15 cellular contexts compared by ENCODE assay signal in genomic region chr18:3722662-3723433, GRCh38.
DNase-seq lines count a peak whose midpoint lies in the region; ATAC-seq, FAIRE-seq and TF ChIP-seq lines count a peak whose summit lies in the region.
"Had no signal": no experiment of that assay in that cellular context is flagged by ENCODE, and none has a peak within 500 bp of the region (broad histone marks: within the 10 kb centered on the region; RNA-seq: fewer than 3 reads in every experiment).

No MANE protein-coding gene starts in this region.

- H3K9me3 Mint-ChIP-seq in Calu3 (ENCODE audit: low read depth, unreplicated experiment) (no peaks in the 10 kb centered on the region), nephron (no peaks in the 10 kb centered on the region)
- H3K9me3 Mint-ChIP-seq: activated CD4-positive, alpha-beta memory T cell treated with anti-CD3 and anti-CD28 coated beads for 36 hours had no signal

- no TSS peak for BruUV-seq in Calu3 (replicated peaks; lab: Mats Ljungman, UMichigan)

- H3K4me1 ChIP-seq in Karpas-422 (ENCODE audit: low read length): no peaks in the 10 kb centered on the region

- no peak overlapping the region for H3K9ac ChIP-seq in Karpas-422 (ENCODE audit: low read length)

- H3K4me3 ChIP-seq in LNCaP clone FGC (ENCODE audit: low read depth, low read length): no peak overlapping the region
- H3K4me3 ChIP-seq in Karpas-422 (ENCODE audit: low read length): no peak overlapping the region

- no peak for ATAC-seq in GM19035 (IDR thresholded peaks at IDR 0.05; ENCODE audit: unreplicated experiment)
- ATAC-seq: SK-N-SH treated with all-trans-retinoic acid at 6 μM for 48 hours had no signal

- H3K27me3 Mint-ChIP-seq in Calu3 (ENCODE audit: unreplicated experiment) (no peaks in the 10 kb centered on the region), nephron (ENCODE audit: low read depth) (no peaks in the 10 kb centered on the region)

- peak; percentile 94 for FAIRE-seq in endometrium (lab: Jason Lieb, UNC)
- FAIRE-seq: GM12892 had no signal

- H3K4me1 Mint-ChIP-seq in Calu3 (ENCODE audit: low read depth, unreplicated experiment) (peaks cover 48% of the 10 kb centered on the region), nephron (peaks cover 33% of the 10 kb centered on the region)

- no peaks in the 10 kb centered on the region for H3K79me2 ChIP-seq in Karpas-422 (ENCODE audit: low read length)

- no peak overlapping the region for H3K27ac ChIP-seq in Karpas-422 (ENCODE audit: low read length)

- H3K27ac Mint-ChIP-seq in Calu3 (ENCODE audit: unreplicated experiment) (peak overlapping the region; percentile 64), nephron (peak overlapping the region; percentile 84 to 95 (median 87))
- H3K27ac Mint-ChIP-seq: activated CD4-positive, alpha-beta memory T cell treated with anti-CD3 and anti-CD28 coated beads for 36 hours had no signal

- intact Hi-C loops in Calu3 (cut with micrococcal nuclease; ENCODE audit: unreplicated experiment): loop anchor here (5.0 kb wide), 2 partner anchors 34 to 49 kb away; no protein-coding TSS in a partner anchor

- H3K9me2 ChIP-seq in Karpas-422 (replicated peaks; ENCODE audit: insufficient read depth, low read length): no peaks in the 10 kb centered on the region

- CTCF ChIA-PET in Calu3 (lab: Charles Lee): interaction anchor here (0.5 to 2.0 kb wide), 4 partner anchors 12 to 272 kb away, joined by 3 to 6 read pairs (median 4); no protein-coding TSS in a partner anchor

- no peak for TF ChIP-seq CTCF in Calu3 (IDR thresholded peaks at IDR 0.05; ENCODE audit: unreplicated experiment)
- no peak for TF ChIP-seq CTCF in LNCaP clone FGC (IDR thresholded peaks at IDR 0.05; ENCODE audit: control insufficient read depth, extremely low read depth, insufficient read depth)
- TF ChIP-seq CTCF in nephron (IDR thresholded peaks at IDR 0.05; ENCODE audit: unreplicated experiment in 3 of 3): no peak

- no peaks in the 10 kb centered on the region for H4K20me1 ChIP-seq in Karpas-422 (ENCODE audit: insufficient read depth, low read depth, low read length)

- no peaks in the 10 kb centered on the region for H3K9me3 ChIP-seq in Karpas-422 (ENCODE audit: low read length)

- H3K27me3 ChIP-seq in Karpas-422 (ENCODE audit: low read length): no peaks in the 10 kb centered on the region

- no peak overlapping the region for H2AFZ ChIP-seq in Karpas-422 (ENCODE audit: low read length)

- H3K4me3 Mint-ChIP-seq in Calu3 (ENCODE audit: low read depth, unreplicated experiment) (peak overlapping the region; percentile 44), nephron (no peak overlapping the region)
- H3K4me3 Mint-ChIP-seq: activated CD4-positive, alpha-beta memory T cell treated with anti-CD3 and anti-CD28 coated beads for 36 hours had no signal

- DNase-seq in Calu3: no peak
- DNase-seq in LNCaP clone FGC (ENCODE audit: low read depth): peak; percentile 39
- DNase-seq in NK-92 treated with Interleukin-12 subunit alpha and Interleukin-12 subunit beta, amount 100 ng/mL, for 24 hours (lab: John Stamatoyannopoulos, UW): no peak
- DNase-seq in cerebellum (ENCODE audit: low spot score): no peak
- no peak for DNase-seq in Karpas-422
- DNase-seq: activated CD4-positive, alpha-beta memory T cell treated with anti-CD3 and anti-CD28 coated beads for 36 hours; anterior cingulate cortex; C1 segment of cervical spinal cord; stimulated activated CD4-positive, alpha-beta T cell treated with anti-CD3 and anti-CD28 coated beads, Interleukin-12 subunit alpha, Interleukin-12 subunit beta, amount 100 ng/mL, for 4 hours; substantia nigra had no signal

- H3K36me3 ChIP-seq in Karpas-422 (ENCODE audit: insufficient read depth, low read length): no peaks in the 10 kb centered on the region

- no peak overlapping the region for H3K4me2 ChIP-seq in Karpas-422 (ENCODE audit: low read depth, low read length, poor library complexity, severe bottlenecking)

- H3K36me3 Mint-ChIP-seq in Calu3 (ENCODE audit: insufficient read depth, unreplicated experiment) (peaks cover 6% of the 10 kb centered on the region), nephron (ENCODE audit: low read depth) (no peaks in the 10 kb centered on the region)
- H3K36me3 Mint-ChIP-seq: activated CD4-positive, alpha-beta memory T cell treated with anti-CD3 and anti-CD28 coated beads for 36 hours had no signal
